In the genomic region with DNA sequence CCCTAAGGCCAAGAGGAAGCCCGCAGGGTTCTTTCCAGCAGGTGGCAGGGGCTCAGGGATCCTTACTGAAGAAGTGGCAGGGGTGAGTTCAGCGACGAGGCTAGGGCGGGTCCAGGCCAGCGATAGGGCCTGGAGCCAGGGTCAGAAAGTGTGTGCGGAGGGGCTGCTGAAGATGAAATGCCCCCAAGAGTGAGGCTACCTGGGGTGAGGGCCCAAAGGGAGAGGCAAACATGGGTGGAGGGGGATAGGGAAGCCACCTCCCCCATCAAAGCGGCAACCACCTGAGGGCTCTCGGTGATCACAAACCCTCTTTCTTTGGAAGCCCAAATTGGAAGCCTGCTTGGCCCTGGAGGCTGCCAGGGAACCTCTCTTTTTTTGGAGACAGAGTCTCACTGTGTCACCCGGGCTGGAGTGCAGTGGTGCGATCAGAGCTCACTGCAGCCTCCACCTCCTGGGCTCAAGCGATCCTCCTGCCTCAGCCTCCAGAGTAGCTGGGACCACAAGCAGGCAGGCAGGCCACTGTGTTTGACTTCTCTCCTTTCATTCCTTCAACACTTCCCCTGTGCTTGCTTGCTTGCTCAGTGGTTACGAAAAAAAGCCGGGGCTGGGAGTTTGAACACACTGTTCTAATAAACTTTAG, we compare ENCODE assay signal across 8 cellular contexts. TPM values are rescaled to one million over a fixed set of nuclear protein-coding genes. Genes with fewer than 3 reads are reported as not detected.
DNase-seq lines count a peak whose midpoint lies in the region; ATAC-seq and TF ChIP-seq lines count a peak whose summit lies in the region.

No MANE protein-coding gene starts in this region.

- H3K79me2 ChIP-seq in Loucy (ENCODE audit: insufficient read depth, low read length): peaks cover 16% of the 10 kb centered on the region; the same call in 1 of the 2 replicates

- no peaks in the 10 kb centered on the region for H3K9me2 ChIP-seq in Loucy (replicated peaks; ENCODE audit: low read depth, low read length)

- H3K9me3 Mint-ChIP-seq in chondrocyte (ENCODE audit: low read depth) (no peaks in the 10 kb centered on the region), natural killer cell (no peaks in the 10 kb centered on the region)

- ATAC-seq in natural killer cell: no peak
- ATAC-seq in HG03457 (IDR thresholded peaks at IDR 0.05; ENCODE audit: unreplicated experiment): no peak
- no peak for ATAC-seq in activated CD4-positive, CD25-positive, alpha-beta regulatory T cell treated with anti-CD3 and anti-CD28 coated beads, Interleukin-2, amount 50 U/mL, for 24 hours

- H4K20me1 ChIP-seq in BLaER1 (peaks cover 47% of the 10 kb centered on the region), Loucy (ENCODE audit: insufficient read depth, low read length, poor library complexity, severe bottlenecking) (no peaks in the 10 kb centered on the region)

- peaks cover 4% of the 10 kb centered on the region for H3K36me3 Mint-ChIP-seq in chondrocyte (ENCODE audit: low read depth)
- H3K36me3 Mint-ChIP-seq in natural killer cell: no peaks in the 10 kb centered on the region

- H3K4me3 Mint-ChIP-seq in chondrocyte (ENCODE audit: unreplicated experiment) (peak overlapping the region; percentile 89), natural killer cell (peak overlapping the region; percentile 90)

- peak overlapping the region; percentile 36 for H3K27ac ChIP-seq in BLaER1

- intact Hi-C loops in natural killer cell (cut with micrococcal nuclease): no loop called here

- H3K4me1 ChIP-seq in BLaER1 (peaks cover 58% of the 10 kb centered on the region), Loucy (ENCODE audit: insufficient read depth, low read length, poor library complexity, severe bottlenecking) (peaks cover 24% of the 10 kb centered on the region)

- peaks cover 43% of the 10 kb centered on the region for H3K36me3 ChIP-seq in BLaER1
- H3K36me3 ChIP-seq in Loucy (ENCODE audit: insufficient read depth, low read length): peaks cover 22% of the 10 kb centered on the region; the same call in 1 of the 2 replicates

- no peaks in the 10 kb centered on the region for H3F3A ChIP-seq in Loucy (ENCODE audit: low read depth)

- H3K4me3 ChIP-seq in BLaER1: peak overlapping the region; percentile 67
- peak overlapping the region; percentile 77 for H3K4me3 ChIP-seq in Loucy (ENCODE audit: low read length, poor library complexity, severe bottlenecking)

- H3K27me3 Mint-ChIP-seq in chondrocyte (ENCODE audit: low read depth): no peaks in the 10 kb centered on the region
- H3K27me3 Mint-ChIP-seq in natural killer cell (ENCODE audit: low read depth in 2 of 2): no peaks in the 10 kb centered on the region

- H2AFZ ChIP-seq in Loucy (ENCODE audit: low read length): no peak overlapping the region

- peaks cover 15% of the 10 kb centered on the region for H3K4me1 Mint-ChIP-seq in chondrocyte (ENCODE audit: low read depth)
- H3K4me1 Mint-ChIP-seq in natural killer cell: peaks cover 7 to 25% of the 10 kb centered on the region in 2 donors

- no peak for TF ChIP-seq CTCF in Loucy (conservative IDR thresholded peaks at IDR 0.05; ENCODE audit: low read length)
- TF ChIP-seq CTCF in chondrocyte (IDR thresholded peaks at IDR 0.05): peak; percentile 55
- no peak for TF ChIP-seq CTCF in natural killer cell (IDR thresholded peaks at IDR 0.05)

- H3K9ac ChIP-seq in BLaER1 (peak overlapping the region; percentile 60), Loucy (ENCODE audit: low read depth, low read length, poor library complexity, severe bottlenecking) (peak overlapping the region; percentile 94)

- H3K27ac Mint-ChIP-seq in chondrocyte (ENCODE audit: unreplicated experiment): peak overlapping the region; percentile 15
- peak overlapping the region; percentile 81 to 84 for H3K27ac Mint-ChIP-seq in natural killer cell

- H3K27me3 ChIP-seq in BLaER1: no peaks in the 10 kb centered on the region
- H3K27me3 ChIP-seq in Loucy (ENCODE audit: insufficient read depth, low read length, poor library complexity, severe bottlenecking): no peaks in the 10 kb centered on the region

- DNase-seq in chondrocyte (ENCODE audit: low spot score): no peak
- no peak for DNase-seq in natural killer cell
- no peak for DNase-seq in cerebellar cortex (ENCODE audit: low spot score)
- DNase-seq in NCI-H2029 (lab: John Stamatoyannopoulos, UW): no peak

- H3K4me2 ChIP-seq in BLaER1 (peak overlapping the region; percentile 79), Loucy (ENCODE audit: low read depth, low read length, poor library complexity, severe bottlenecking) (peak overlapping the region; percentile 94)

- H3K9me3 ChIP-seq in BLaER1 (no peaks in the 10 kb centered on the region), Loucy (ENCODE audit: insufficient read depth, low read depth, low read length) (no peaks in the 10 kb centered on the region)

RNA-seq across cellular contexts. Expression of a gene that starts 1.2 kb away (rescaled TPM):
- total RNA-seq in chondrocyte: 1.9 to 6.0 TPM (median 5.7 TPM) in 3 replicates
- 10 to 100 TPM in 2 of 3 donors, 1 to 10 TPM in 1; 5.3 to 11.5 (median 11.2) TPM for total RNA-seq in natural killer cell

RNA-seq across cellular contexts. Expression of a gene that starts 35.0 kb away (rescaled TPM):
- total RNA-seq in chondrocyte: 22.2 to 24.9 TPM (median 24.9 TPM) in 3 replicates
- total RNA-seq in natural killer cell: 10 to 100 TPM; 90.7 to 91.7 (median 91.5) TPM

RNA-seq across cellular contexts. Expression of a gene that starts 50.1 kb away (rescaled TPM):
- total RNA-seq in chondrocyte (25.0 to 38.9 TPM (median 38.9 TPM) in 3 replicates), natural killer cell (10 to 100 TPM; 29.1 to 38.4 (median 34.8) TPM)
